In the genomic region with DNA sequence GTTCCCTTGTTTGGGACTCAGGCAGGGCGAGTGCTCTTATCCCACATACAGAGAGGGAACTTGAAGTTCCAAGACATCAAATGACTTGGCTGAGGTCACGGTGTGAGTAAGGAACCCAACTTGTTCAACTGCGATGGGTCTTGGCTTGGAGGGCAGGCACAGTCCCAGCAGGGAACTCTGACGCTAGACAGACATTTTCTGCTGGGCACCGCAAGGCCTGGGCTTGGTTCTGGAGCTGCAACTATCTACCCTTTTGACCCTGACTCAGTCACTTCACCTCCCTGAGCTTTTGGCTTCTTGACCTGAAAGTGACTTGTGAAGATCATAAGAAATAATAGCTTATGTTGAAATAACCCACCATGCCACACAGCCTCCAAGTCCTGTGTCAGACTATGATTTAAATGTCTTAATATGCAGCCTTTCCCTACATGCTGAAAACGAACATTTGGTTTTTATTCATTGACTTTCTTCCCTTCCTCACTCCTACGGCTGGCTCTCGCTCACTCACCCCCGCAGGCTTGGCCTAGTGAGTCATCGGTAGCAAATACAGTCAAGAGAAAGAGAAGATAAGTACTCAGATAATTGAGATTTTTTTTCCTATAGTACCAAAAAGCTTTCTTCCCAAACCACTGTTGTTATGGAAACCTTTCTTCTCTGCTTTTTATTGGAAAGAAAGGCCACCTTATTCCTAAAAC, we compare ENCODE assay signal across 10 cellular contexts.
DNase-seq lines count a peak whose midpoint lies in the region; ATAC-seq, FAIRE-seq and TF ChIP-seq lines count a peak whose summit lies in the region.
"Had no signal": no experiment of that assay in that cellular context is flagged by ENCODE, and none has a peak within 500 bp of the region (broad histone marks: within the 10 kb centered on the region; RNA-seq: fewer than 3 reads in every experiment).

No MANE protein-coding gene starts in this region.

- TF ChIP-seq CTCF in SK-N-SH (IDR thresholded peaks at IDR 0.05), result no peak

- no peak overlapping the region for H3K4me3 ChIP-seq in SK-N-SH (ENCODE audit: low read depth in 2 of 2, low read length in 1 of 2)

- 44% methylated on average over 10 of the region's 10 CpGs for WGBS in SK-N-SH (ENCODE audit: low lambda C conversion rate)

- no peaks in the 10 kb centered on the region for H4K20me1 ChIP-seq in SK-N-SH (ENCODE audit: insufficient read depth)

- peak in 1 of 2 experiments; percentile 37; a peak in 1 of 4 replicates for TF ChIP-seq EP300 in SK-N-SH (IDR thresholded peaks at IDR 0.05; ENCODE audit: borderline replicate concordance in 1 of 2, low read depth in 1 of 2, low read length in 1 of 2)

- H3K4me2 ChIP-seq in SK-N-SH, result 0 out of 2 replicates have a peak overlapping the region, but pooled peaks have one; percentile 6

- H3K27ac ChIP-seq in SK-N-SH (ENCODE audit: low read depth in 2 of 2, low read length in 1 of 2), result peak overlapping the region in 1 of 2 experiments; percentile 40; a peak in 1 of 4 replicates

- no peaks in the 10 kb centered on the region for H3K36me3 ChIP-seq in SK-N-SH (replicated peaks in 1 of 2; ENCODE audit: control insufficient read depth in 1 of 2, insufficient read depth in 2 of 2, low read length in 1 of 2)

- no peaks in the 10 kb centered on the region for H3K27me3 ChIP-seq in SK-N-SH (ENCODE audit: insufficient read depth)

- no peak for DNase-seq in SK-N-SH
- DNase-seq in fibroblast of peridontal ligament (ENCODE audit: extremely low read depth), result peak; percentile 79
- peak; percentile 42 for DNase-seq in myocyte (ENCODE audit: low read depth)
- DNase-seq in urothelium cell line (ENCODE audit: low spot score), result peak; percentile 64
- DNase-seq in HUDEP-2 (lab: John Stamatoyannopoulos, UW; ENCODE audit: unreplicated experiment in 76 of 76), result no peak
- no peak for DNase-seq in activated T-cell treated with anti-CD3 and anti-CD28 coated beads for 4 hours
- DNase-seq: effector memory CD4-positive, alpha-beta T cell had no signal

- CTCF ChIA-PET in SK-N-SH (lab: Yijun Ruan, JAX), result interaction anchor here (0.7 to 1.9 kb wide), 3 partner anchors 7 to 750 kb away, joined by 3 to 5 read pairs (median 4); no protein-coding TSS in a partner anchor

- peaks cover 0 to 3% of the 10 kb centered on the region in 2 experiments; a peak in 1 of 4 replicates for H3K4me1 ChIP-seq in SK-N-SH (ENCODE audit: control insufficient read depth in 1 of 2, insufficient read depth in 2 of 2, low read depth in 1 of 2, low read length in 1 of 2)

- FAIRE-seq in urothelium cell line (lab: Jason Lieb, UNC), result no peak
- FAIRE-seq: A204.1 had no signal

- H2AFZ ChIP-seq in SK-N-SH (ENCODE audit: low read depth), result no peak overlapping the region

- POLR2A ChIA-PET in SK-N-SH (lab: Yijun Ruan, JAX), result no interaction called here

- H3F3A ChIP-seq in SK-N-SH (replicated peaks; ENCODE audit: insufficient read depth), result no peaks in the 10 kb centered on the region

- ATAC-seq in SK-N-SH treated with all-trans-retinoic acid at 6 μM for 48 hours (no peak; the same call in 2 of the 3 replicates), HG03469 (IDR thresholded peaks at IDR 0.05; ENCODE audit: unreplicated experiment) (no peak)

- H3K9me3 ChIP-seq in SK-N-SH, result no peaks in the 10 kb centered on the region

- H3K9me2 ChIP-seq in SK-N-SH, result no peaks in the 10 kb centered on the region

- no peak overlapping the region for H3K9ac ChIP-seq in SK-N-SH

- H3K79me2 ChIP-seq in SK-N-SH (ENCODE audit: insufficient read depth), result no peaks in the 10 kb centered on the region

- TF ChIP-seq RAD21 in SK-N-SH (IDR thresholded peaks at IDR 0.05; ENCODE audit: low read length), result no peak

TF ChIP-seq in SK-N-SH, 30 proteins besides CTCF, POLR2A, EP300 and RAD21:
- TF ChIP-seq JUND (IDR thresholded peaks at IDR 0.05) (peak; percentile 49), FOXJ3 (CRISPR knock-in tag; IDR thresholded peaks at IDR 0.05) (no peak), NFIC (IDR thresholded peaks at IDR 0.05; ENCODE audit: borderline replicate concordance) (no peak; the same call in 1 of the 2 replicates), RXRA (IDR thresholded peaks at IDR 0.05; ENCODE audit: borderline replicate concordance, low read depth) (no peak), TCF12 (IDR thresholded peaks at IDR 0.05) (peak; percentile 63; the same call in 1 of the 2 replicates), FOSL2 (IDR thresholded peaks at IDR 0.05; ENCODE audit: borderline replicate concordance, low read depth) (peak; percentile 63), GABPA (IDR thresholded peaks at IDR 0.05; ENCODE audit: low read depth) (no peak)
- TF ChIP-seq, protein P1, sequence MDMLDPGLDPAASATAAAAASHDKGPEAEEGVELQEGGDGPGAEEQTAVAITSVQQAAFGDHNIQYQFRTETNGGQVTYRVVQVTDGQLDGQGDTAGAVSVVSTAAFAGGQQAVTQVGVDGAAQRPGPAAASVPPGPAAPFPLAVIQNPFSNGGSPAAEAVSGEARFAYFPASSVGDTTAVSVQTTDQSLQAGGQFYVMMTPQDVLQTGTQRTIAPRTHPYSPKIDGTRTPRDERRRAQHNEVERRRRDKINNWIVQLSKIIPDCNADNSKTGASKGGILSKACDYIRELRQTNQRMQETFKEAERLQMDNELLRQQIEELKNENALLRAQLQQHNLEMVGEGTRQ (IDR thresholded peaks at IDR 0.05; ENCODE audit: borderline replicate concordance, low read depth, low read length), result no peak
- TF ChIP-seq, protein P2, sequence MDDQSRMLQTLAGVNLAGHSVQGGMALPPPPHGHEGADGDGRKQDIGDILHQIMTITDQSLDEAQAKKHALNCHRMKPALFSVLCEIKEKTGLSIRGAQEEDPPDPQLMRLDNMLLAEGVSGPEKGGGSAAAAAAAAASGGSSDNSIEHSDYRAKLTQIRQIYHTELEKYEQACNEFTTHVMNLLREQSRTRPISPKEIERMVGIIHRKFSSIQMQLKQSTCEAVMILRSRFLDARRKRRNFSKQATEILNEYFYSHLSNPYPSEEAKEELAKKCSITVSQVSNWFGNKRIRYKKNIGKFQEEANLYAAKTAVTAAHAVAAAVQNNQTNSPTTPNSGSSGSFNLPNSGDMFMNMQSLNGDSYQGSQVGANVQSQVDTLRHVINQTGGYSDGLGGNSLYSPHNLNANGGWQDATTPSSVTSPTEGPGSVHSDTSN (IDR thresholded peaks at IDR 0.05), result 0 out of 2 replicates have a peak, but pooled peaks have one; percentile 11

TF ChIP-seq in SK-N-SH treated with all-trans-retinoic acid at 6 μM for 48 hours, 23 proteins besides CTCF, POLR2A, EP300 and RAD21 (continues in another document):
- TF ChIP-seq PPARA (CRISPR knock-in tag; IDR thresholded peaks at IDR 0.05; ENCODE audit: borderline replicate concordance), result no peak
- no peak for TF ChIP-seq BACH2 (CRISPR knock-in tag; IDR thresholded peaks at IDR 0.05; ENCODE audit: borderline replicate concordance)
- no peak for TF ChIP-seq ARNTL (CRISPR knock-in tag; IDR thresholded peaks at IDR 0.05; ENCODE audit: borderline replicate concordance, low read depth)
- TF ChIP-seq OSR1 (CRISPR knock-in tag; IDR thresholded peaks at IDR 0.05), result no peak
- TF ChIP-seq ZFP3 (CRISPR knock-in tag; IDR thresholded peaks at IDR 0.05), result no peak
- TF ChIP-seq SNAI2 (CRISPR knock-in tag; IDR thresholded peaks at IDR 0.05), result no peak
- TF ChIP-seq GLIS3 (CRISPR knock-in tag; IDR thresholded peaks at IDR 0.05), result no peak
- TF ChIP-seq, protein P3, sequence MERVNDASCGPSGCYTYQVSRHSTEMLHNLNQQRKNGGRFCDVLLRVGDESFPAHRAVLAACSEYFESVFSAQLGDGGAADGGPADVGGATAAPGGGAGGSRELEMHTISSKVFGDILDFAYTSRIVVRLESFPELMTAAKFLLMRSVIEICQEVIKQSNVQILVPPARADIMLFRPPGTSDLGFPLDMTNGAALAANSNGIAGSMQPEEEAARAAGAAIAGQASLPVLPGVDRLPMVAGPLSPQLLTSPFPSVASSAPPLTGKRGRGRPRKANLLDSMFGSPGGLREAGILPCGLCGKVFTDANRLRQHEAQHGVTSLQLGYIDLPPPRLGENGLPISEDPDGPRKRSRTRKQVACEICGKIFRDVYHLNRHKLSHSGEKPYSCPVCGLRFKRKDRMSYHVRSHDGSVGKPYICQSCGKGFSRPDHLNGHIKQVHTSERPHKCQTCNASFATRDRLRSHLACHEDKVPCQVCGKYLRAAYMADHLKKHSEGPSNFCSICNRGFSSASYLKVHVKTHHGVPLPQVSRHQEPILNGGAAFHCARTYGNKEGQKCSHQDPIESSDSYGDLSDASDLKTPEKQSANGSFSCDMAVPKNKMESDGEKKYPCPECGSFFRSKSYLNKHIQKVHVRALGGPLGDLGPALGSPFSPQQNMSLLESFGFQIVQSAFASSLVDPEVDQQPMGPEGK (CRISPR knock-in tag; IDR thresholded peaks at IDR 0.05; ENCODE audit: borderline replicate concordance), result no peak
- no peak for TF ChIP-seq ZNF70 (CRISPR knock-in tag; IDR thresholded peaks at IDR 0.05)
- no peak for TF ChIP-seq RARB (CRISPR knock-in tag; IDR thresholded peaks at IDR 0.05)
- TF ChIP-seq, protein P4, sequence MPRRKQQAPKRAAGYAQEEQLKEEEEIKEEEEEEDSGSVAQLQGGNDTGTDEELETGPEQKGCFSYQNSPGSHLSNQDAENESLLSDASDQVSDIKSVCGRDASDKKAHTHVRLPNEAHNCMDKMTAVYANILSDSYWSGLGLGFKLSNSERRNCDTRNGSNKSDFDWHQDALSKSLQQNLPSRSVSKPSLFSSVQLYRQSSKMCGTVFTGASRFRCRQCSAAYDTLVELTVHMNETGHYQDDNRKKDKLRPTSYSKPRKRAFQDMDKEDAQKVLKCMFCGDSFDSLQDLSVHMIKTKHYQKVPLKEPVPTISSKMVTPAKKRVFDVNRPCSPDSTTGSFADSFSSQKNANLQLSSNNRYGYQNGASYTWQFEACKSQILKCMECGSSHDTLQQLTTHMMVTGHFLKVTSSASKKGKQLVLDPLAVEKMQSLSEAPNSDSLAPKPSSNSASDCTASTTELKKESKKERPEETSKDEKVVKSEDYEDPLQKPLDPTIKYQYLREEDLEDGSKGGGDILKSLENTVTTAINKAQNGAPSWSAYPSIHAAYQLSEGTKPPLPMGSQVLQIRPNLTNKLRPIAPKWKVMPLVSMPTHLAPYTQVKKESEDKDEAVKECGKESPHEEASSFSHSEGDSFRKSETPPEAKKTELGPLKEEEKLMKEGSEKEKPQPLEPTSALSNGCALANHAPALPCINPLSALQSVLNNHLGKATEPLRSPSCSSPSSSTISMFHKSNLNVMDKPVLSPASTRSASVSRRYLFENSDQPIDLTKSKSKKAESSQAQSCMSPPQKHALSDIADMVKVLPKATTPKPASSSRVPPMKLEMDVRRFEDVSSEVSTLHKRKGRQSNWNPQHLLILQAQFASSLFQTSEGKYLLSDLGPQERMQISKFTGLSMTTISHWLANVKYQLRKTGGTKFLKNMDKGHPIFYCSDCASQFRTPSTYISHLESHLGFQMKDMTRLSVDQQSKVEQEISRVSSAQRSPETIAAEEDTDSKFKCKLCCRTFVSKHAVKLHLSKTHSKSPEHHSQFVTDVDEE (CRISPR knock-in tag; IDR thresholded peaks at IDR 0.05), result no peak
- no peak for TF ChIP-seq ZNF8 (CRISPR knock-in tag; IDR thresholded peaks at IDR 0.05)
- TF ChIP-seq ESRRG (CRISPR knock-in tag; IDR thresholded peaks at IDR 0.05), result no peak
- no peak for TF ChIP-seq TCF4 (CRISPR knock-in tag; IDR thresholded peaks at IDR 0.05; ENCODE audit: borderline replicate concordance)

Comparison
In these comparisons a context has a peak if more than half of its experiments do, and no peak if none do; other contexts are left out.
1. DNase-seq: peak in fibroblast of peridontal ligament (single experiment), myocyte (single experiment) and urothelium cell line (single experiment); none in SK-N-SH (single experiment), HUDEP-2 (0 of 76) and activated T-cell treated with anti-CD3 and anti-CD28 coated beads for 4 hours (single experiment).